28 cellular contexts compared by ENCODE assay signal in the genomic region with DNA sequence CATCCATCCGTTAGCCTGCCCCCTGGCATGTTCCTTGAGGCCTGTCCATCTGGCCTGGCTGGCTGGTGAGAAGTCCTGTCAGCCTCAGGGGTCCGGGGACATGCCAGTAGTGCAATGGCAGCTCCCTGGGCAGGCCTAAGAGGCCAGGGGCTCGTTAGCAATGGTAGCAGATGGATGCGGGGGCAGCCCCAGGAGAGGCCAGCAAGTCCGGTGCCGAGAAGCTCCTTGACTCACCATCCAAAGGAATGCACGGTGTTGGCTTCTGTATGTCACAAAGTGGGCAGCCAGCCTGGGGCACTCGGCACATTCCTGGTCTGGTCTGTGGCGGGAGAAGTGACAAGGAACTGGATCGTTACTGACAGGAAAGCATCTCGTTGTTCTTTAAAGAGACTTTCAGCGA.
DNase-seq lines count a peak whose midpoint lies in the region; FAIRE-seq and TF ChIP-seq lines count a peak whose summit lies in the region.
"Had no signal": no experiment of that assay in that cellular context is flagged by ENCODE, and none has a peak within 500 bp of the region (broad histone marks: within the 10 kb centered on the region; RNA-seq: fewer than 3 reads in every experiment).

No MANE protein-coding gene starts in this region.

- peak; percentile 22 for DNase-seq in RCC 7860 (ENCODE audit: low spot score)
- DNase-seq in cerebellum (ENCODE audit: low spot score): peak; percentile 87
- peak; percentile 84 for DNase-seq in mesenteric fat pad (ENCODE audit: low spot score)
- peak in 1 of 2 donors; percentile 69 for DNase-seq in tibial artery
- no peak for DNase-seq in activated T-helper 2 cell treated with anti-CD3 and anti-CD28 coated beads, Interferon-gamma antibody, Interleukin-2, Interleukin-4, amounts not matched to agents 10 μg/mL and 5 μg/mL and 100 μg/mL, durations not matched to agents 14 hours and 24 hours and 36 hours (ENCODE audit: low spot score)
- no peak for DNase-seq in NAMALWA (ENCODE audit: low spot score)
- DNase-seq in CD8-positive, alpha-beta memory T cell: no peak
- DNase-seq: activated CD4-positive, alpha-beta T cell treated with anti-CD3 and anti-CD28 coated beads for 36 hours; activated T-cell treated with anti-CD3 and anti-CD28 coated beads, Interleukin-2, amount 50 U/mL, for 72 hours; CD4-positive, alpha-beta T cell; effector memory CD8-positive, alpha-beta T cell; gastrocnemius medialis; HFFc6; Karpas-422; naive thymus-derived CD8-positive, alpha-beta T cell; NCI-H1048; NCI-H2029; NCI-H226; NCI-H774; SW 1271 had no signal

- peaks cover 12% of the 10 kb centered on the region for H3K27me3 Mint-ChIP-seq in activated T-helper 2 cell treated with anti-CD3 and anti-CD28 coated beads, Interferon-gamma antibody, Interleukin-2, Interleukin-4, amounts not matched to agents 10 μg/mL and 5 μg/mL and 100 μg/mL, durations not matched to agents 14 hours and 24 hours and 36 hours (ENCODE audit: low read depth)
- H3K27me3 Mint-ChIP-seq in CD8-positive, alpha-beta memory T cell: peaks cover 7 to 10% of the 10 kb centered on the region in 2 donors
- H3K27me3 Mint-ChIP-seq: activated CD4-positive, alpha-beta T cell treated with anti-CD3 and anti-CD28 coated beads for 36 hours; activated naive CD4-positive, alpha-beta T cell treated with anti-CD3 and anti-CD28 coated beads, Interleukin-2, amount 50 U/mL, for 24 hours; CD4-positive, alpha-beta T cell; memory B cell had no signal

- TF ChIP-seq CTCF in tibial artery (IDR thresholded peaks at IDR 0.05): no peak

- H3K4me1 Mint-ChIP-seq in activated T-helper 2 cell treated with anti-CD3 and anti-CD28 coated beads, Interferon-gamma antibody, Interleukin-2, Interleukin-4, amounts not matched to agents 10 μg/mL and 5 μg/mL and 100 μg/mL, durations not matched to agents 14 hours and 24 hours and 36 hours (ENCODE audit: low read depth): no peaks in the 10 kb centered on the region
- H3K4me1 Mint-ChIP-seq in CD8-positive, alpha-beta memory T cell: peaks cover 2 to 3% (median 3%) of the 10 kb centered on the region in 3 donors
- H3K4me1 Mint-ChIP-seq: activated CD4-positive, alpha-beta T cell treated with anti-CD3 and anti-CD28 coated beads for 36 hours; activated naive CD4-positive, alpha-beta T cell treated with anti-CD3 and anti-CD28 coated beads, Interleukin-2, amount 50 U/mL, for 24 hours; memory B cell; naive thymus-derived CD8-positive, alpha-beta T cell had no signal

- H3K27ac Mint-ChIP-seq in activated T-helper 2 cell treated with anti-CD3 and anti-CD28 coated beads, Interferon-gamma antibody, Interleukin-2, Interleukin-4, amounts not matched to agents 10 μg/mL and 5 μg/mL and 100 μg/mL, durations not matched to agents 14 hours and 24 hours and 36 hours: no peak overlapping the region
- H3K27ac Mint-ChIP-seq in CD8-positive, alpha-beta memory T cell: no peak overlapping the region
- H3K27ac Mint-ChIP-seq: activated CD4-positive, alpha-beta T cell treated with anti-CD3 and anti-CD28 coated beads for 36 hours; activated naive CD4-positive, alpha-beta T cell treated with anti-CD3 and anti-CD28 coated beads, Interleukin-2, amount 50 U/mL, for 24 hours; activated T-cell treated with anti-CD3 and anti-CD28 coated beads, Interleukin-2, amount 50 U/mL, for 72 hours; CD4-positive, alpha-beta T cell; effector memory CD8-positive, alpha-beta T cell; HFFc6; memory B cell; naive thymus-derived CD8-positive, alpha-beta T cell had no signal

- no peaks in the 10 kb centered on the region for H3K36me3 ChIP-seq in tibial artery
- no peaks in the 10 kb centered on the region for H3K36me3 ChIP-seq in CD8-positive, alpha-beta memory T cell (ENCODE audit: insufficient read depth, low read length)
- H3K36me3 ChIP-seq: esophagus muscularis mucosa, gastrocnemius medialis had no signal

- no peak overlapping the region for H3K4me3 Mint-ChIP-seq in activated T-helper 2 cell treated with anti-CD3 and anti-CD28 coated beads, Interferon-gamma antibody, Interleukin-2, Interleukin-4, amounts not matched to agents 10 μg/mL and 5 μg/mL and 100 μg/mL, durations not matched to agents 14 hours and 24 hours and 36 hours (ENCODE audit: low read depth)
- no peak overlapping the region for H3K4me3 Mint-ChIP-seq in CD8-positive, alpha-beta memory T cell
- H3K4me3 Mint-ChIP-seq: activated CD4-positive, alpha-beta T cell treated with anti-CD3 and anti-CD28 coated beads for 36 hours; activated naive CD4-positive, alpha-beta T cell treated with anti-CD3 and anti-CD28 coated beads, Interleukin-2, amount 50 U/mL, for 24 hours; activated T-cell treated with anti-CD3 and anti-CD28 coated beads, Interleukin-2, amount 50 U/mL, for 72 hours; CD4-positive, alpha-beta T cell; effector memory CD8-positive, alpha-beta T cell; HFFc6; memory B cell; naive thymus-derived CD8-positive, alpha-beta T cell had no signal

- H3K27ac ChIP-seq in tibial artery: peak overlapping the region; percentile 7 to 9
- no peak overlapping the region for H3K27ac ChIP-seq in CD8-positive, alpha-beta memory T cell (ENCODE audit: low read depth, low read length)
- H3K27ac ChIP-seq: esophagus muscularis mucosa, gastrocnemius medialis, parathyroid adenoma had no signal

- CTCF ChIA-PET in CD8-positive, alpha-beta memory T cell (lab: Charles Lee): no interaction called here

- no peak overlapping the region for H3K4me3 ChIP-seq in tibial artery
- H3K4me3 ChIP-seq in CD8-positive, alpha-beta memory T cell (ENCODE audit: low read length): no peak overlapping the region
- H3K4me3 ChIP-seq: esophagus muscularis mucosa, gastrocnemius medialis, GM12878 had no signal

- no peaks in the 10 kb centered on the region for H3K36me3 Mint-ChIP-seq in activated T-helper 2 cell treated with anti-CD3 and anti-CD28 coated beads, Interferon-gamma antibody, Interleukin-2, Interleukin-4, amounts not matched to agents 10 μg/mL and 5 μg/mL and 100 μg/mL, durations not matched to agents 14 hours and 24 hours and 36 hours (ENCODE audit: low read depth)
- H3K36me3 Mint-ChIP-seq in CD8-positive, alpha-beta memory T cell: no peaks in the 10 kb centered on the region
- H3K36me3 Mint-ChIP-seq: activated naive CD4-positive, alpha-beta T cell treated with anti-CD3 and anti-CD28 coated beads, Interleukin-2, amount 50 U/mL, for 24 hours; memory B cell; naive thymus-derived CD8-positive, alpha-beta T cell had no signal

- no peaks in the 10 kb centered on the region for H3K27me3 ChIP-seq in tibial artery
- H3K27me3 ChIP-seq in CD8-positive, alpha-beta memory T cell (ENCODE audit: insufficient read depth, low read length, poor library complexity, severe bottlenecking): no peaks in the 10 kb centered on the region
- H3K27me3 ChIP-seq: esophagus muscularis mucosa, gastrocnemius medialis had no signal

- FAIRE-seq in RCC 7860 (lab: Jason Lieb, UNC): no peak
- FAIRE-seq: astrocyte, colon, GM12878, keratinocyte had no signal

- intact Hi-C loops in tibial artery (cut with DNase I; ENCODE audit: low total_unique reads): no loop called here
- intact Hi-C loops in activated T-helper 2 cell treated with anti-CD3 and anti-CD28 coated beads, Interferon-gamma antibody, Interleukin-2, Interleukin-4, amounts not matched to agents 10 μg/mL and 5 μg/mL and 100 μg/mL, durations not matched to agents 14 hours and 24 hours and 36 hours (cut with micrococcal nuclease): no loop called here

- H3K4me1 ChIP-seq in tibial artery: peaks cover 0 to 53% (median 32%) of the 10 kb centered on the region in 4 donors
- H3K4me1 ChIP-seq in CD8-positive, alpha-beta memory T cell (ENCODE audit: insufficient read depth, low read length): no peaks in the 10 kb centered on the region
- H3K4me1 ChIP-seq: gastrocnemius medialis, parathyroid adenoma had no signal

- H3K9me3 ChIP-seq in tibial artery: no peaks in the 10 kb centered on the region
- H3K9me3 ChIP-seq in CD8-positive, alpha-beta memory T cell (ENCODE audit: low read length): no peaks in the 10 kb centered on the region
- H3K9me3 ChIP-seq: esophagus muscularis mucosa, gastrocnemius medialis had no signal

- POLR2A ChIA-PET in CD8-positive, alpha-beta memory T cell (lab: Charles Lee): no interaction called here

- no peaks in the 10 kb centered on the region for H3K9me3 Mint-ChIP-seq in activated T-helper 2 cell treated with anti-CD3 and anti-CD28 coated beads, Interferon-gamma antibody, Interleukin-2, Interleukin-4, amounts not matched to agents 10 μg/mL and 5 μg/mL and 100 μg/mL, durations not matched to agents 14 hours and 24 hours and 36 hours
- no peaks in the 10 kb centered on the region for H3K9me3 Mint-ChIP-seq in CD8-positive, alpha-beta memory T cell
- H3K9me3 Mint-ChIP-seq: activated naive CD4-positive, alpha-beta T cell treated with anti-CD3 and anti-CD28 coated beads, Interleukin-2, amount 50 U/mL, for 24 hours; activated T-cell treated with anti-CD3 and anti-CD28 coated beads, Interleukin-2, amount 50 U/mL, for 72 hours; CD4-positive, alpha-beta T cell; effector memory CD8-positive, alpha-beta T cell; HFFc6; memory B cell; naive thymus-derived CD8-positive, alpha-beta T cell had no signal

Comparison
In these comparisons a context has a peak if more than half of its experiments do, and no peak if none do; other contexts are left out.
1. DNase-seq: peak in RCC 7860 (single experiment), cerebellum (single experiment) and mesenteric fat pad (single experiment); none in activated T-helper 2 cell treated with anti-CD3 and anti-CD28 coated beads, Interferon-gamma antibody, Interleukin-2, Interleukin-4, amounts not matched to agents 10 μg/mL and 5 μg/mL and 100 μg/mL, durations not matched to agents 14 hours and 24 hours and 36 hours (single experiment), NAMALWA (single experiment) and CD8-positive, alpha-beta memory T cell (0 of 5).